In genomic region chr18:58586886-58587285, GRCh38 we compare ENCODE assay signal across 29 cellular contexts. TPM values are rescaled to one million over a fixed set of nuclear protein-coding genes. Genes with fewer than 3 reads are reported as not detected.
"Had no signal": no experiment of that assay in that cellular context is flagged by ENCODE, and none has a peak within 500 bp of the region (broad histone marks: within the 10 kb centered on the region; RNA-seq: fewer than 3 reads in every experiment).

No MANE protein-coding gene starts in this region.

- H3K4me3 ChIP-seq: adrenal gland, body of pancreas, cardiac muscle cell, colonic mucosa had no signal

- DNase-seq: activated CD4-positive, alpha-beta memory T cell treated with anti-CD3 and anti-CD28 coated beads, Interleukin-2, amount 10 ng/mL, durations not matched to agents 7 days and 5 days; activated CD4-positive, alpha-beta T cell treated with anti-CD3 and anti-CD28 coated beads for 36 hours; activated CD4-positive, alpha-beta T cell treated with anti-CD3 and anti-CD28 coated beads, Interleukin-2, amount 10 ng/mL, durations not matched to agents 7 days and 5 days; activated CD4-positive, alpha-beta T cell treated with anti-CD3 and anti-CD28 coated beads, Interleukin-2, amount 50 U/mL, for 4 hours; activated CD4-positive, CD25-positive, alpha-beta regulatory T cell; activated CD4-positive, CD25-positive, alpha-beta regulatory T cell treated with anti-CD3 and anti-CD28 coated beads, Interleukin-2, amount 50 U/mL, for 72 hours; activated CD8-positive, alpha-beta memory T cell treated with anti-CD3 and anti-CD28 coated beads, Interleukin-2, amount 50 U/mL, for 48 hours; activated effector memory CD4-positive, alpha-beta T cell treated with Interleukin-2 at 50 U/mL for 16 hours; activated gamma-delta T cell treated with Interleukin-2 at 50 U/mL for 16 hours; activated naive CD4-positive, alpha-beta T cell treated with anti-CD3 and anti-CD28 coated beads, Interleukin-2, amount 50 U/mL, for 16 hours; activated naive CD4-positive, alpha-beta T cell treated with Interleukin-2 at 50 U/mL for 16 hours; activated T-cell treated with anti-CD3 and anti-CD28 coated beads for 4 hours; activated T-cell treated with anti-CD3 and anti-CD28 coated beads, Interleukin-2, amount 50 U/mL, for 24 hours; adrenal gland; amygdala; aorta; body of pancreas; central memory CD4-positive, alpha-beta T cell; cerebellar nuclear complex; colonic mucosa; effector CD8-positive, alpha-beta T cell; foreskin fibroblast; head of caudate nucleus; T-helper 2 cell had no signal

- H3K9me3 ChIP-seq: adrenal gland, colonic mucosa had no signal

- FAIRE-seq: frontal cortex had no signal

- H3K36me3 ChIP-seq: adrenal gland, colonic mucosa had no signal

- ATAC-seq: activated CD4-positive, alpha-beta T cell treated with anti-CD3 and anti-CD28 coated beads for 36 hours; activated T-helper 17 cell treated with anti-CD3 and anti-CD28 coated beads, Interleukin-2, amount 50 U/mL, for 72 hours; body of pancreas; esophagus mucosa had no signal

- H3K27me3 ChIP-seq: adrenal gland, body of pancreas, cardiac muscle cell, colonic mucosa had no signal

- H3K4me1 ChIP-seq: adrenal gland, colonic mucosa had no signal

- H3K27ac ChIP-seq: adrenal gland, body of pancreas, colonic mucosa had no signal

RNA-seq across cellular contexts. Expression of gene ALPK2, which starts 42.0 kb away (rescaled TPM):
- total RNA-seq: activated CD4-positive, alpha-beta T cell treated with anti-CD3 and anti-CD28 coated beads, Interleukin-2, amount 10 ng/mL, durations not matched to agents 7 days and 5 days; dermis microvascular lymphatic vessel endothelial cell; frontal cortex had no signal
